Comparison of ENCODE assay signal across 8 cellular contexts in genomic region chr2:70142590-70143313, GRCh38. TPM values are rescaled to one million over a fixed set of nuclear protein-coding genes. Genes with fewer than 3 reads are reported as not detected.
A peak's percentile ranks its signal among the peaks of the same experiment; 100 is the strongest.
DNase-seq lines count a peak whose midpoint lies in the region; ATAC-seq and TF ChIP-seq lines count a peak whose summit lies in the region.

No MANE protein-coding gene starts in this region.

- POLR2A ChIA-PET in BJ (lab: Charles Lee) = interaction anchor here (0.7 to 1.2 kb wide), 2 partner anchors 229 to 241 kb away, joined by 3 to 4 read pairs; no protein-coding TSS in a partner anchor

- no peaks in the 10 kb centered on the region for H3K36me3 ChIP-seq in BJ (ENCODE audit: control insufficient read depth, insufficient read depth, low read length)

- peak; percentile 73 for TF ChIP-seq POLR2A in GM19193 (IDR thresholded peaks at IDR 0.05; ENCODE audit: extremely low read depth, insufficient read depth, insufficient read length)

- peak; percentile 79 for ATAC-seq in HG03432 (IDR thresholded peaks at IDR 0.05; ENCODE audit: unreplicated experiment)

- peak; percentile 89 for DNase-seq in BJ (ENCODE audit: low read depth)
- peak; percentile 97 for DNase-seq in NCI-H446 treated with DMSO at 0.1 percent for 48 hours (lab: John Stamatoyannopoulos, UW)
- DNase-seq in activated CD4-positive, CD25-positive, alpha-beta regulatory T cell treated with anti-CD3 and anti-CD28 coated beads, Interleukin-2, amount 50 U/mL, for 72 hours = peak; percentile 99
- peak; percentile 96 for DNase-seq in cerebellum (ENCODE audit: low spot score)
- peak; percentile 98 for DNase-seq in kidney glomerular epithelial cell (lab: John Stamatoyannopoulos, UW)
- DNase-seq in stimulated activated CD4-positive, alpha-beta T cell treated with anti-CD3 and anti-CD28 coated beads, Interleukin-15, amount 100 ng/mL, for 48 hours (ENCODE audit: low read depth in 2 of 2) = peak; percentile 99 to 100

- CTCF ChIA-PET in BJ (lab: Yijun Ruan, JAX) = interaction anchor here (0.8 to 4.2 kb wide), 14 partner anchors 9 to 418 kb away, joined by 3 to 39 read pairs (median 4); partner anchors contain the start of genes MXD1 and SNRNP27

- TF ChIP-seq CTCF in BJ (IDR thresholded peaks at IDR 0.05; ENCODE audit: insufficient read depth, low read depth, low read length) = peak; percentile 95

- H3K4me3 ChIP-seq in BJ (ENCODE audit: low read depth, low read length) = peak overlapping the region; percentile 63

- no peaks in the 10 kb centered on the region for H3K27me3 ChIP-seq in BJ (ENCODE audit: control insufficient read depth, insufficient read depth, low read length)

RNA-seq across cellular contexts. Expression of gene C2orf42, which starts 48.1 kb away (rescaled TPM):
- 9.8 and 12.1 TPM in 2 replicates for polyA plus RNA-seq in BJ (2011; rRNA removed)
- polyA minus RNA-seq in BJ (2011; rRNA and poly(A)+ RNA removed) = 33.9 and 55.7 TPM in 2 replicates
- 20.4 TPM for total RNA-seq in cerebellum

RNA-seq across cellular contexts. Expression of gene PCBP1, which starts 55.5 kb away (rescaled TPM):
- 59.2 and 87.4 TPM in 2 replicates for polyA plus RNA-seq in BJ (2011; rRNA removed)
- polyA minus RNA-seq in BJ (2011; rRNA and poly(A)+ RNA removed) = 53.5 and 82.0 TPM in 2 replicates
- total RNA-seq in cerebellum = 29.2 TPM

Comparison
In these comparisons a context has a peak if more than half of its experiments do, and no peak if none do; other contexts are left out.
1. Peak in every context shown above with its lines: DNase-seq, ATAC-seq and H3K4me3 ChIP-seq.